Comparison of ENCODE assay signal across 15 cellular contexts in the genomic region with DNA sequence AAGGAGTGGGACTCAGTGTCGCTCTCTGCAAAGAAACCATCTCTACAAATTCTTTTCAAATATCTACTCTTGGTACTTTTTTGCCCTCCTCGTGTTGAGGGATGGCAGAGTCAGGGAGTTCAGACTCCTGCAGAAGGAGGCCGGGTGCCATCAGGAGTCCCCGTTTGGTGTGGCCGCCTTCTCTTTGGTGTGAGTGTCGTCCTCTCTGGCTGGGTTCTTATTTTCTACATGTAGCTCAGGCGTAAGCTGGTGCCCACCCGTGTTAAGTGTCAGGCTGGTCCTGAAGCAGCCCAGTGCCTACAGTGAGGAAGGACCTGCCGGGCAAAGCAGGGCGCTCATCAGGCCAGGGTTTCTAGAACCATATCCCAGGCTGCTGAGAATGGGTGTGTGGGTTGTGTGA. TPM values are rescaled to one million over a fixed set of nuclear protein-coding genes. Genes with fewer than 3 reads are reported as not detected.
DNase-seq lines count a peak whose midpoint lies in the region; ATAC-seq, FAIRE-seq and TF ChIP-seq lines count a peak whose summit lies in the region.
"Had no signal": no experiment of that assay in that cellular context is flagged by ENCODE, and none has a peak within 500 bp of the region (broad histone marks: within the 10 kb centered on the region; RNA-seq: fewer than 3 reads in every experiment).

No MANE protein-coding gene starts in this region.

- H2AFZ ChIP-seq in keratinocyte (ENCODE audit: control insufficient read depth, low read length) = no peak overlapping the region

- TF ChIP-seq CTCF in keratinocyte (optimal IDR thresholded peaks at IDR 0.05 in 1 of 3, IDR thresholded peaks at IDR 0.05 in 1 of 3, conservative IDR thresholded peaks at IDR 0.05 in 1 of 3; ENCODE audit: extremely low read depth in 1 of 3, insufficient read depth in 2 of 3, low read length in 3 of 3) (no peak), left lung (IDR thresholded peaks at IDR 0.05) (no peak), stomach (IDR thresholded peaks at IDR 0.05) (no peak)

- peaks cover 21 to 44% (median 24%) of the 10 kb centered on the region in 10 experiments for H3K4me1 ChIP-seq in BLaER1 treated with 17β-estradiol and CSF1 and Interleukin-3, amounts not matched to agents 10 nM and 100 nM
- H3K4me1 ChIP-seq in CD4-positive, CD25-positive, alpha-beta regulatory T cell (ENCODE audit: control insufficient read depth, insufficient read depth, low read length, poor library complexity, severe bottlenecking) = peaks cover 61% of the 10 kb centered on the region
- peaks cover 24% of the 10 kb centered on the region for H3K4me1 ChIP-seq in keratinocyte (ENCODE audit: control insufficient read depth, extremely low read depth, insufficient read depth, low read length)
- H3K4me1 ChIP-seq in left lung = peaks cover 0 to 13% of the 10 kb centered on the region in 2 donors
- H3K4me1 ChIP-seq in stomach = peaks cover 0 to 25% (median 8%) of the 10 kb centered on the region in 4 donors

- FAIRE-seq in keratinocyte (lab: Jason Lieb, UNC) = no peak

- no peak for ATAC-seq in CD4-positive, CD25-positive, alpha-beta regulatory T cell (ENCODE audit: low read depth in 2 of 2)
- no peak for ATAC-seq in left lung

- no peak for DNase-seq in CD4-positive, CD25-positive, alpha-beta regulatory T cell
- no peak for DNase-seq in activated T-helper 2 cell treated with anti-CD3 and anti-CD28 coated beads, Interferon-gamma antibody, Interleukin-2, Interleukin-4, amounts not matched to agents 10 μg/mL and 5 μg/mL and 100 μg/mL, durations not matched to agents 14 hours and 24 hours and 36 hours (ENCODE audit: low spot score)
- DNase-seq in keratinocyte (ENCODE audit: low read depth, low spot score) (no peak), left lung (no peak), stomach (no peak), globus pallidus (ENCODE audit: low spot score) (no peak)
- DNase-seq: activated CD4-positive, alpha-beta T cell treated with anti-CD3 and anti-CD28 coated beads, Interleukin-2, amount 50 U/mL, for 1 hour; activated effector memory CD4-positive, alpha-beta T cell treated with Interleukin-2 at 50 U/mL for 16 hours; NCI-H2107; NCI-H526; T1000; trophoblast cell had no signal

- H3K27ac ChIP-seq in BLaER1 treated with 17β-estradiol and CSF1 and Interleukin-3, amounts not matched to agents 10 nM and 100 nM = no peak overlapping the region; a peak in 1 of 22 replicates
- peak overlapping the region; percentile 52 for H3K27ac ChIP-seq in CD4-positive, CD25-positive, alpha-beta regulatory T cell (ENCODE audit: insufficient read depth, low read length, poor library complexity, severe bottlenecking)
- H3K27ac ChIP-seq in keratinocyte (ENCODE audit: control insufficient read depth, insufficient read depth, low read length) (peak overlapping the region; percentile 67), left lung (no peak overlapping the region), stomach (no peak overlapping the region)

- peaks cover 0 to 5% (median 0%) of the 10 kb centered on the region in 7 donors for H3K9me3 Mint-ChIP-seq in CD4-positive, CD25-positive, alpha-beta regulatory T cell
- no peaks in the 10 kb centered on the region for H3K9me3 Mint-ChIP-seq in activated T-helper 2 cell treated with anti-CD3 and anti-CD28 coated beads, Interferon-gamma antibody, Interleukin-2, Interleukin-4, amounts not matched to agents 10 μg/mL and 5 μg/mL and 100 μg/mL, durations not matched to agents 14 hours and 24 hours and 36 hours

- peaks cover 0 to 41% (median 16%) of the 10 kb centered on the region in 11 experiments; a peak in 11 of 22 replicates for H4K20me1 ChIP-seq in BLaER1 treated with 17β-estradiol and CSF1 and Interleukin-3, amounts not matched to agents 10 nM and 100 nM
- H4K20me1 ChIP-seq in keratinocyte (ENCODE audit: control insufficient read depth, extremely low read depth, insufficient read depth, low read length) = no peaks in the 10 kb centered on the region

- intact Hi-C loops in activated T-helper 2 cell treated with anti-CD3 and anti-CD28 coated beads, Interferon-gamma antibody, Interleukin-2, Interleukin-4, amounts not matched to agents 10 μg/mL and 5 μg/mL and 100 μg/mL, durations not matched to agents 14 hours and 24 hours and 36 hours (cut with micrococcal nuclease) = no loop called here
- intact Hi-C loops in left lung (cut with DNase I) (no loop called here), stomach (cut with DNase I; ENCODE audit: low total_unique reads) (no loop called here)

- peak overlapping the region; percentile 97 to 100 (median 99) for H3K27ac Mint-ChIP-seq in CD4-positive, CD25-positive, alpha-beta regulatory T cell
- H3K27ac Mint-ChIP-seq in activated T-helper 2 cell treated with anti-CD3 and anti-CD28 coated beads, Interferon-gamma antibody, Interleukin-2, Interleukin-4, amounts not matched to agents 10 μg/mL and 5 μg/mL and 100 μg/mL, durations not matched to agents 14 hours and 24 hours and 36 hours = peak overlapping the region; percentile 23

- peaks cover 48 to 93% (median 82%) of the 10 kb centered on the region in 11 experiments for H3K36me3 ChIP-seq in BLaER1 treated with 17β-estradiol and CSF1 and Interleukin-3, amounts not matched to agents 10 nM and 100 nM
- H3K36me3 ChIP-seq in CD4-positive, CD25-positive, alpha-beta regulatory T cell (ENCODE audit: control insufficient read depth, insufficient read depth, low read length) = peaks cover 35% of the 10 kb centered on the region
- H3K36me3 ChIP-seq in keratinocyte (ENCODE audit: control insufficient read depth in 2 of 2, extremely low read depth in 1 of 2, insufficient read depth in 2 of 2, low read length in 2 of 2) (peaks cover 5 to 13% of the 10 kb centered on the region in 2 experiments), left lung (peaks cover 0 to 78% of the 10 kb centered on the region in 2 donors), stomach (peaks cover 21 to 85% (median 79%) of the 10 kb centered on the region in 4 donors)

- TF ChIP-seq POLR2A in stomach (IDR thresholded peaks at IDR 0.05) = no peak

- WGBS in stomach, 5 donors = 96 to 97% (median 96%) methylated on average over 10 of the region's 10 CpGs

- H3K4me3 ChIP-seq in BLaER1 treated with 17β-estradiol and CSF1 and Interleukin-3, amounts not matched to agents 10 nM and 100 nM = no peak overlapping the region
- no peak overlapping the region for H3K4me3 ChIP-seq in CD4-positive, CD25-positive, alpha-beta regulatory T cell (ENCODE audit: low read depth, low read length)
- no peak overlapping the region for H3K4me3 ChIP-seq in keratinocyte (ENCODE audit: control insufficient read depth in 2 of 3, extremely low read depth in 1 of 3, insufficient read depth in 2 of 3, low read depth in 1 of 3, low read length in 3 of 3)
- H3K4me3 ChIP-seq in left lung = no peak overlapping the region
- no peak overlapping the region for H3K4me3 ChIP-seq in stomach
- H3K4me3 ChIP-seq: coronary artery, lung had no signal

- no peaks in the 10 kb centered on the region for H3K27me3 ChIP-seq in BLaER1 treated with 17β-estradiol and CSF1 and Interleukin-3, amounts not matched to agents 10 nM and 100 nM
- no peaks in the 10 kb centered on the region for H3K27me3 ChIP-seq in CD4-positive, CD25-positive, alpha-beta regulatory T cell (ENCODE audit: control insufficient read depth, insufficient read depth, low read length)
- no peaks in the 10 kb centered on the region for H3K27me3 ChIP-seq in keratinocyte (ENCODE audit: control insufficient read depth, extremely low read depth, insufficient read depth, low read length)
- H3K27me3 ChIP-seq in left lung = no peaks in the 10 kb centered on the region
- no peaks in the 10 kb centered on the region for H3K27me3 ChIP-seq in stomach

- H3K79me2 ChIP-seq in keratinocyte (ENCODE audit: control insufficient read depth, insufficient read depth, low read length) = peaks cover 2% of the 10 kb centered on the region

- TF ChIP-seq EP300 in stomach (IDR thresholded peaks at IDR 0.05) = no peak

- H3K9me3 ChIP-seq in BLaER1 treated with 17β-estradiol and CSF1 and Interleukin-3, amounts not matched to agents 10 nM and 100 nM (replicated peaks in 1 of 11) = no peaks in the 10 kb centered on the region
- H3K9me3 ChIP-seq in CD4-positive, CD25-positive, alpha-beta regulatory T cell (ENCODE audit: control insufficient read depth in 2 of 2, low read length in 2 of 2) = no peaks in the 10 kb centered on the region
- H3K9me3 ChIP-seq in keratinocyte (ENCODE audit: control insufficient read depth, low read depth, low read length) (no peaks in the 10 kb centered on the region), left lung (no peaks in the 10 kb centered on the region), stomach (no peaks in the 10 kb centered on the region)

- H3K36me3 Mint-ChIP-seq in CD4-positive, CD25-positive, alpha-beta regulatory T cell = peaks cover 67% of the 10 kb centered on the region
- peaks cover 88% of the 10 kb centered on the region for H3K36me3 Mint-ChIP-seq in activated T-helper 2 cell treated with anti-CD3 and anti-CD28 coated beads, Interferon-gamma antibody, Interleukin-2, Interleukin-4, amounts not matched to agents 10 μg/mL and 5 μg/mL and 100 μg/mL, durations not matched to agents 14 hours and 24 hours and 36 hours (ENCODE audit: low read depth)

- H3K4me1 Mint-ChIP-seq in CD4-positive, CD25-positive, alpha-beta regulatory T cell = peaks cover 34 to 92% (median 66%) of the 10 kb centered on the region in 4 donors
- H3K4me1 Mint-ChIP-seq in activated T-helper 2 cell treated with anti-CD3 and anti-CD28 coated beads, Interferon-gamma antibody, Interleukin-2, Interleukin-4, amounts not matched to agents 10 μg/mL and 5 μg/mL and 100 μg/mL, durations not matched to agents 14 hours and 24 hours and 36 hours (ENCODE audit: low read depth) = peaks cover 75% of the 10 kb centered on the region

- H3K27me3 Mint-ChIP-seq in CD4-positive, CD25-positive, alpha-beta regulatory T cell = no peaks in the 10 kb centered on the region
- no peaks in the 10 kb centered on the region for H3K27me3 Mint-ChIP-seq in activated T-helper 2 cell treated with anti-CD3 and anti-CD28 coated beads, Interferon-gamma antibody, Interleukin-2, Interleukin-4, amounts not matched to agents 10 μg/mL and 5 μg/mL and 100 μg/mL, durations not matched to agents 14 hours and 24 hours and 36 hours (ENCODE audit: low read depth)

- peak overlapping the region in 3 of 4 donors; percentile 67 to 79 (median 74) for H3K4me3 Mint-ChIP-seq in CD4-positive, CD25-positive, alpha-beta regulatory T cell
- H3K4me3 Mint-ChIP-seq in activated T-helper 2 cell treated with anti-CD3 and anti-CD28 coated beads, Interferon-gamma antibody, Interleukin-2, Interleukin-4, amounts not matched to agents 10 μg/mL and 5 μg/mL and 100 μg/mL, durations not matched to agents 14 hours and 24 hours and 36 hours (ENCODE audit: low read depth) = no peak overlapping the region

- peak overlapping the region in 7 of 11 experiments; percentile 17 to 68 (median 47); a peak in 12 of 22 replicates for H3K4me2 ChIP-seq in BLaER1 treated with 17β-estradiol and CSF1 and Interleukin-3, amounts not matched to agents 10 nM and 100 nM
- no peak overlapping the region for H3K4me2 ChIP-seq in keratinocyte (ENCODE audit: control insufficient read depth, extremely low read depth, insufficient read depth, low read depth, low read length)

- dilution Hi-C loops in keratinocyte (cut with MboI; ENCODE audit: extremely low pct_ligation_motif_present, low sequenced_read_pairs) = no loop called here

- H3K9ac ChIP-seq in BLaER1 treated with 17β-estradiol and CSF1 and Interleukin-3, amounts not matched to agents 10 nM and 100 nM = no peak overlapping the region
- no peak overlapping the region for H3K9ac ChIP-seq in keratinocyte (ENCODE audit: control insufficient read depth, extremely low read depth, insufficient read depth, low read length)

- H3K9me1 ChIP-seq in keratinocyte (ENCODE audit: control insufficient read depth, extremely low read depth, insufficient read depth, low read length) = no peaks in the 10 kb centered on the region

RNA-seq across cellular contexts. Expression of a gene that starts 37.0 kb away (rescaled TPM):
- total RNA-seq in CD4-positive, CD25-positive, alpha-beta regulatory T cell = 109 TPM
- 10 to 100 TPM; 22.8 to 37.5 (median 26.8) TPM for polyA plus RNA-seq in CD4-positive, CD25-positive, alpha-beta regulatory T cell
- total RNA-seq in activated T-helper 2 cell treated with anti-CD3 and anti-CD28 coated beads, Interferon-gamma antibody, Interleukin-2, Interleukin-4, amounts not matched to agents 10 μg/mL and 5 μg/mL and 100 μg/mL, durations not matched to agents 14 hours and 24 hours and 36 hours = 59.4 and 62.1 TPM in 2 replicates
- polyA plus RNA-seq in keratinocyte (14.7 to 18.4 TPM (median 18.3 TPM) in 3 replicates), stomach (1 to 10 TPM; 2.5 to 8.7 (median 6.3) TPM)
- 74.9 TPM for polyA plus RNA-seq in keratinocyte (2011; ENCODE audit: low read depth)
- 12.3 and 13.3 TPM in 2 replicates for polyA plus RNA-seq in keratinocyte (2011; cell fraction: cytosol; rRNA removed)
- polyA plus RNA-seq in keratinocyte (2011; cell fraction: nucleus; rRNA removed) = 18.5 and 18.9 TPM in 2 replicates
- 14.5 and 15.8 TPM in 2 replicates for polyA plus RNA-seq in keratinocyte (2012; ENCODE audit: low replicate concordance)
- polyA minus RNA-seq in keratinocyte = 9.5 to 33.1 TPM (median 29.2 TPM) in 3 replicates
- 28.0 TPM for polyA minus RNA-seq in keratinocyte (2011; cell fraction: cytosol; rRNA and poly(A)+ RNA removed)
- polyA minus RNA-seq in keratinocyte (2011; cell fraction: nucleus; rRNA and poly(A)+ RNA removed) = 14.6 and 28.2 TPM in 2 replicates
- total RNA-seq in left lung (10 to 100 TPM; 31.1 to 34.3 TPM), stomach (10 to 100 TPM in 4 of 5 donors, 1 to 10 TPM in 1; 7.0 to 47.2 (median 40.3) TPM)

Comparison
In these comparisons a context has a peak if more than half of its experiments do, and no peak if none do; other contexts are left out.
1. H3K27ac ChIP-seq: peak in CD4-positive, CD25-positive, alpha-beta regulatory T cell (single experiment) and keratinocyte (single experiment); none in BLaER1 treated with 17β-estradiol and CSF1 and Interleukin-3, amounts not matched to agents 10 nM and 100 nM (0 of 11), left lung (0 of 2) and stomach (0 of 5).